In genomic region chr17:79075433-79075805, GRCh38 we compare ENCODE assay signal across 8 cellular contexts. TPM values are rescaled to one million over a fixed set of nuclear protein-coding genes. Genes with fewer than 3 reads are reported as not detected.
DNase-seq lines count a peak whose midpoint lies in the region; ATAC-seq, FAIRE-seq and TF ChIP-seq lines count a peak whose summit lies in the region.

No MANE protein-coding gene starts in this region.

- peaks cover 2% of the 10 kb centered on the region for H3K36me3 Mint-ChIP-seq in T-helper 17 cell (ENCODE audit: low read depth)

- no peaks in the 10 kb centered on the region for H3K27me3 Mint-ChIP-seq in T-helper 17 cell

- no peak for TF ChIP-seq EP300 in esophagus muscularis mucosa (IDR thresholded peaks at IDR 0.05)

- peaks cover 13 to 35% (median 27%) of the 10 kb centered on the region in 4 donors for H3K4me1 ChIP-seq in esophagus muscularis mucosa
- peaks cover 8% of the 10 kb centered on the region for H3K4me1 ChIP-seq in neuron (ENCODE audit: insufficient read depth, low read length)

- H3K9me3 ChIP-seq in T-helper 17 cell (ENCODE audit: control insufficient read depth, low read length, poor library complexity, severe bottlenecking) (no peaks in the 10 kb centered on the region), esophagus muscularis mucosa (no peaks in the 10 kb centered on the region), neuron (ENCODE audit: low read length) (no peaks in the 10 kb centered on the region)

- ATAC-seq in HG02642 (IDR thresholded peaks at IDR 0.05; ENCODE audit: poor library complexity, unreplicated experiment) (peak; percentile 16), T-helper 17 cell (peak; percentile 23)

- DNase-seq in GM12891 (ENCODE audit: insufficient read length, low spot score) (peak; percentile 25), T-helper 17 cell (no peak), esophagus muscularis mucosa (ENCODE audit: extremely low spot score) (no peak), NCI-H526 treated with DMSO at 0.1 percent for 48 hours (lab: John Stamatoyannopoulos, UW) (no peak), mucosa of gallbladder (ENCODE audit: low spot score) (no peak), RCC 7860 (ENCODE audit: low spot score) (no peak)

- FAIRE-seq in GM12891 (lab: Jason Lieb, UNC) (no peak), RCC 7860 (lab: Jason Lieb, UNC) (no peak)

- TF ChIP-seq CTCF in esophagus muscularis mucosa (IDR thresholded peaks at IDR 0.05): no peak

- peak overlapping the region; percentile 83 to 94 (median 88) for H3K27ac ChIP-seq in esophagus muscularis mucosa (replicated peaks in 1 of 4)

- H3K27ac Mint-ChIP-seq in T-helper 17 cell: peak overlapping the region; percentile 86

- WGBS in esophagus muscularis mucosa: 4% methylated on average over 6 of the region's 7 CpGs

- TF ChIP-seq POLR2A in GM12891 (IDR thresholded peaks at IDR 0.05; ENCODE audit: low read depth, low read length) (no peak), esophagus muscularis mucosa (IDR thresholded peaks at IDR 0.05; ENCODE audit: low read depth) (no peak)

- H3K4me3 Mint-ChIP-seq in T-helper 17 cell: peak overlapping the region; percentile 91

- intact Hi-C loops in esophagus muscularis mucosa (cut with DNase I): no loop called here

- H3K36me3 ChIP-seq in esophagus muscularis mucosa (peaks cover 13 to 32% (median 28%) of the 10 kb centered on the region in 4 donors), neuron (ENCODE audit: insufficient read depth, low read length) (peaks cover 13% of the 10 kb centered on the region)

- H2AFZ ChIP-seq in neuron (ENCODE audit: low read depth, low read length): peak overlapping the region; percentile 88

- peak overlapping the region; percentile 83 to 98 (median 94) for H3K4me3 ChIP-seq in esophagus muscularis mucosa
- H3K4me3 ChIP-seq in neuron (ENCODE audit: low read length): peak overlapping the region; percentile 72

- no peaks in the 10 kb centered on the region for H3K27me3 ChIP-seq in esophagus muscularis mucosa
- peaks cover 19% of the 10 kb centered on the region for H3K27me3 ChIP-seq in neuron (ENCODE audit: insufficient read depth, low read length)

- H3K4me1 Mint-ChIP-seq in T-helper 17 cell: peaks cover 9% of the 10 kb centered on the region

TF ChIP-seq in GM12891, 5 proteins besides CTCF, POLR2A, EP300 and RAD21:
- TF ChIP-seq TAF1 (IDR thresholded peaks at IDR 0.05; ENCODE audit: low read depth, low read length) (no peak), SPI1 (IDR thresholded peaks at IDR 0.05; ENCODE audit: low read depth, low read length) (no peak), POLR2AphosphoS5 (IDR thresholded peaks at IDR 0.05; ENCODE audit: low read depth, low read length) (no peak), POU2F2 (IDR thresholded peaks at IDR 0.05; ENCODE audit: low read depth, low read length) (no peak), PAX5 (IDR thresholded peaks at IDR 0.05; ENCODE audit: insufficient read depth, low read length, severe bottlenecking) (no peak)

RNA-seq across cellular contexts. Expression of gene ENGASE, which starts 0.8 kb away (rescaled TPM):
- polyA plus RNA-seq in GM12891 (2012; ENCODE audit: low read depth, missing spikeins): 6.2 TPM
- 10 to 100 TPM; 56.2 to 60.1 TPM for total RNA-seq in T-helper 17 cell
- 10 to 100 TPM; 10.4 to 23.7 (median 19.1) TPM for total RNA-seq in esophagus muscularis mucosa
- total RNA-seq in mucosa of gallbladder: 74.8 TPM

RNA-seq across cellular contexts. Expression of gene C1QTNF1, which starts 51.5 kb away (rescaled TPM):
- 0.05 TPM for polyA plus RNA-seq in GM12891 (2012; ENCODE audit: low read depth, missing spikeins)
- under 1 TPM in 1 of 2 donors, not detected in 1; 0.13 TPM for total RNA-seq in T-helper 17 cell
- 100 to 1,000 TPM in 1 of 4 donors, 10 to 100 TPM in 3; 31.1 to 115 (median 70.4) TPM for total RNA-seq in esophagus muscularis mucosa
- total RNA-seq in mucosa of gallbladder: 45.3 TPM

Comparison
In these comparisons a context has a peak if more than half of its experiments do, and no peak if none do; other contexts are left out.
1. RNA of gene C1QTNF1, which starts 51.5 kb away (total RNA-seq): 31.1 to 115 TPM in esophagus muscularis mucosa and 45.3 TPM in mucosa of gallbladder (single experiment); 0.13 TPM in T-helper 17 cell; every median in the first group is over 10 times any median in the second.